ENCODE assay signal across 9 cellular contexts in the genomic region with DNA sequence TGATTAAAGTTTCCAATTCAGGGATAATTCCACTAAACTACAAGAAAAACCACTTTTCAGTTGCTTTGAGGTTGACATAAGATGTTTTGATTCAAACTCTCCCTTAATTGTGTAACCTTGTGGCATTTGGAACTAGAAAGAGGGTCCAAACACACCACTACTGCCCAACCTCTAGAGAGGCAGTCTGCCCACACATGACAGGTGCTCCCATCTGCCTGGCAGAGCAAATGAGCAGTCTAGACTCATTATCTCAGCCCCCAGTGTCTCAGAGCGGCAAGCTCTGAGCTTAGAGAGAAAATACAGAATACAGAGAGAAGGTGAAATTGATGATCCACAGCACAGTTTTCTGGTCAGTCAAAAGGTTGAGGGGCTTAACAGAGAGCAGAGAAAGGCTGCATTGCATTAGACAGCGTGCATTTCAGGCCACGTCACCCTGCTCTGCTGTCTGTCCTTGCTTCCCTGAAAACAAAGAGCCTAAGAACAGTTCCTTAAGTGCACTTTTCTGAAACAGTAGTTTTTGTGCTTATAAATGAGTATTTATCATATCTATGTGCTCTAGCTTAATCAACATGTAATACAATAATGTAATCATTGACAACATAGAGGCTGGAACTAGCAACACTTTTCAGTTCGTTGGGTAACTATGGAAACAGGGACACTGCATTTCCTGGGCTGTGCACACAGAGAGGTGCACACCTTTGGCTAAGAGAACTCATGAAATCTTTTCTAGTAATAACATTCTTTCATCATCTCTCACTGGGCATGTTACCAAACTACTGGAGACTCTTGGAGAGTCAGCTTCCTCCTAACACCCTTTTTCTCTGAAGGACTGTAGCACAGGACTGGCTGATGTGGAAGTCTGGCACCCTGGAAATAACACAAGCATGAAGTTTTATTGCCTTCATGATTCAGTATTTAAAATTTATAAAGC.
DNase-seq lines count a peak whose midpoint lies in the region; ATAC-seq, FAIRE-seq and TF ChIP-seq lines count a peak whose summit lies in the region.
"Had no signal": no experiment of that assay in that cellular context is flagged by ENCODE, and none has a peak within 500 bp of the region (broad histone marks: within the 10 kb centered on the region; RNA-seq: fewer than 3 reads in every experiment).

No MANE protein-coding gene starts in this region.

- intact Hi-C loops in HepG2 (cut with micrococcal nuclease; ENCODE audit: unreplicated experiment): no loop called here
- intact Hi-C loops in OCI-LY7 (cut with micrococcal nuclease; ENCODE audit: unreplicated experiment): no loop called here

- BruUV-seq in HepG2 (replicated peaks; lab: Mats Ljungman, UMichigan) (no TSS peak), OCI-LY7 (replicated peaks; lab: Mats Ljungman, UMichigan) (no TSS peak)

- H3K4me1 ChIP-seq in HepG2 (ENCODE audit: insufficient read depth, low read length) (no peaks in the 10 kb centered on the region), OCI-LY7 (ENCODE audit: insufficient read depth, low read length, poor library complexity, severe bottlenecking) (no peaks in the 10 kb centered on the region)

- ATAC-seq in GM18868 (IDR thresholded peaks at IDR 0.05; ENCODE audit: unreplicated experiment): peak; percentile 56
- ATAC-seq in HG02763 (IDR thresholded peaks at IDR 0.05; ENCODE audit: unreplicated experiment): peak; percentile 54
- no peak for ATAC-seq in HepG2

- in situ Hi-C loops in HepG2 (cut with HindIII; ENCODE audit: extremely low pct_ligation_motif_present, low pct_unique_long_range_greater_than_20kb): no loop called here

- H3K9me3 ChIP-seq in SU-DHL-6 (ENCODE audit: insufficient read depth, low read length) (no peaks in the 10 kb centered on the region), HepG2 (ENCODE audit: low read length) (no peaks in the 10 kb centered on the region), OCI-LY7 (ENCODE audit: low read length) (no peaks in the 10 kb centered on the region)

- no peak for FAIRE-seq in HepG2 (lab: Jason Lieb, UNC)

- no peaks in the 10 kb centered on the region for H3K9me2 ChIP-seq in SU-DHL-6 (replicated peaks; ENCODE audit: insufficient read depth, low read length)
- H3K9me2 ChIP-seq in OCI-LY7 (ENCODE audit: insufficient read depth, low read length): no peaks in the 10 kb centered on the region

- WGBS in HepG2 (ENCODE audit: low lambda C conversion rate): 0% methylated on average over 4 of the region's 4 CpGs

- TF ChIP-seq RAD21 in HepG2 (CRISPR knock-in tag; IDR thresholded peaks at IDR 0.05): no peak

- H3K36me3 ChIP-seq in SU-DHL-6 (ENCODE audit: low read length) (no peaks in the 10 kb centered on the region), HepG2 (replicated peaks in 1 of 2; ENCODE audit: control insufficient read depth in 1 of 2, insufficient read depth in 2 of 2, low read length in 2 of 2) (no peaks in the 10 kb centered on the region), OCI-LY7 (ENCODE audit: insufficient read depth, low read length) (no peaks in the 10 kb centered on the region)

- H3K27ac ChIP-seq in SU-DHL-6 (ENCODE audit: low read depth, low read length) (peak overlapping the region; percentile 15; the same call in 1 of the 2 replicates), HepG2 (ENCODE audit: extremely low read length, insufficient read depth, low read length) (no peak overlapping the region), OCI-LY7 (ENCODE audit: low read depth, low read length, poor library complexity, severe bottlenecking) (no peak overlapping the region)

- TF ChIP-seq EP300 in HepG2 (IDR thresholded peaks at IDR 0.05; ENCODE audit: low read depth in 2 of 2, low read length in 2 of 2): no peak
- no peak for TF ChIP-seq EP300 in HepG2 (CRISPR knock-in tag; IDR thresholded peaks at IDR 0.05; ENCODE audit: borderline replicate concordance)

- H3K79me2 ChIP-seq in SU-DHL-6 (ENCODE audit: insufficient read depth, low read length) (peaks cover 10% of the 10 kb centered on the region; the same call in 1 of the 2 replicates), HepG2 (ENCODE audit: insufficient read depth, low read length) (no peaks in the 10 kb centered on the region), OCI-LY7 (ENCODE audit: insufficient read depth, low read depth, low read length) (no peaks in the 10 kb centered on the region)

- no peak overlapping the region for H3K4me2 ChIP-seq in SU-DHL-6 (ENCODE audit: low read depth, low read length, poor library complexity, severe bottlenecking)
- H3K4me2 ChIP-seq in HepG2 (ENCODE audit: low read depth, low read length): no peak overlapping the region
- no peak overlapping the region for H3K4me2 ChIP-seq in OCI-LY7 (ENCODE audit: low read length)

- H3K9ac ChIP-seq in SU-DHL-6 (ENCODE audit: low read length): no peak overlapping the region
- H3K9ac ChIP-seq in HepG2 (ENCODE audit: insufficient read depth, low read depth, low read length): no peak overlapping the region

- DNase-seq in medulla oblongata (ENCODE audit: extremely low spot score): peak; percentile 8
- DNase-seq in HepG2 (ENCODE audit: low spot score): no peak
- DNase-seq in OCI-LY7 (ENCODE audit: low spot score): no peak
- DNase-seq in H4 (ENCODE audit: low spot score): no peak
- DNase-seq in activated effector memory CD4-positive, alpha-beta T cell treated with anti-CD3 and anti-CD28 coated beads, Interleukin-2, amount 50 U/mL, for 16 hours: no peak
- DNase-seq: activated B cell treated with CpG ODN at 0.5 μM for 24 hours had no signal

- no peaks in the 10 kb centered on the region for H3K27me3 ChIP-seq in SU-DHL-6 (ENCODE audit: low read length)
- no peaks in the 10 kb centered on the region for H3K27me3 ChIP-seq in HepG2 (ENCODE audit: control insufficient read depth in 1 of 2, insufficient read depth in 2 of 2, low read length in 2 of 2)

- H4K20me1 ChIP-seq in SU-DHL-6 (ENCODE audit: low read depth, low read length): no peaks in the 10 kb centered on the region
- no peaks in the 10 kb centered on the region for H4K20me1 ChIP-seq in HepG2 (ENCODE audit: insufficient read depth, low read length)
- H4K20me1 ChIP-seq in OCI-LY7 (ENCODE audit: insufficient read depth, low read length): no peaks in the 10 kb centered on the region

- H3F3A ChIP-seq in SU-DHL-6 (ENCODE audit: insufficient read depth): 0 out of 2 replicates have a peak, but pooled peaks cover 7% of the 10 kb centered on the region

- no peak overlapping the region for H2AFZ ChIP-seq in SU-DHL-6 (ENCODE audit: low read depth, low read length, severe bottlenecking)
- no peak overlapping the region for H2AFZ ChIP-seq in HepG2 (ENCODE audit: low read length)
- H2AFZ ChIP-seq in OCI-LY7 (ENCODE audit: low read length): no peak overlapping the region

- H3K4me3 ChIP-seq in SU-DHL-6 (ENCODE audit: insufficient read depth, low read length, poor library complexity, severe bottlenecking) (no peak overlapping the region), HepG2 (replicated peaks in 1 of 3; ENCODE audit: insufficient read depth in 1 of 3, low read depth in 2 of 3, low read length in 3 of 3) (no peak overlapping the region), OCI-LY7 (ENCODE audit: low read depth, low read length, poor library complexity, severe bottlenecking) (no peak overlapping the region)

- TF ChIP-seq CTCF in SU-DHL-6 (IDR thresholded peaks at IDR 0.05; ENCODE audit: insufficient read depth, low read length, poor library complexity, severe bottlenecking): no peak
- TF ChIP-seq CTCF in HepG2 (CRISPR knock-in tag; IDR thresholded peaks at IDR 0.05): no peak
- TF ChIP-seq CTCF in OCI-LY7 (conservative IDR thresholded peaks at IDR 0.05; ENCODE audit: low read length): no peak

- POLR2A ChIA-PET in HepG2 (lab: Yijun Ruan, JAX) (no interaction called here), OCI-LY7 (lab: Charles Lee) (interaction anchor here (0.5 kb wide), 1 partner anchor 25 kb away, joined by 3 read pairs; no protein-coding TSS in a partner anchor)

- CTCF ChIA-PET in HepG2 (lab: Yijun Ruan, JAX; ENCODE audit: low intra/inter-chr PET ratio, low total read pairs): no interaction called here
- CTCF ChIA-PET in OCI-LY7 (lab: Charles Lee; ENCODE audit: unreplicated experiment): no interaction called here

- no peak for TF ChIP-seq POLR2A in HepG2 (IDR thresholded peaks at IDR 0.05; ENCODE audit: insufficient read depth in 1 of 2, low read depth in 2 of 2, low read length in 2 of 2)

TF ChIP-seq in HepG2, 621 proteins besides CTCF, POLR2A, EP300 and RAD21 (continues in another document):
- no peak for TF ChIP-seq JUNB (CRISPR knock-in tag; IDR thresholded peaks at IDR 0.05; ENCODE audit: borderline replicate concordance)
- TF ChIP-seq, protein P1, sequence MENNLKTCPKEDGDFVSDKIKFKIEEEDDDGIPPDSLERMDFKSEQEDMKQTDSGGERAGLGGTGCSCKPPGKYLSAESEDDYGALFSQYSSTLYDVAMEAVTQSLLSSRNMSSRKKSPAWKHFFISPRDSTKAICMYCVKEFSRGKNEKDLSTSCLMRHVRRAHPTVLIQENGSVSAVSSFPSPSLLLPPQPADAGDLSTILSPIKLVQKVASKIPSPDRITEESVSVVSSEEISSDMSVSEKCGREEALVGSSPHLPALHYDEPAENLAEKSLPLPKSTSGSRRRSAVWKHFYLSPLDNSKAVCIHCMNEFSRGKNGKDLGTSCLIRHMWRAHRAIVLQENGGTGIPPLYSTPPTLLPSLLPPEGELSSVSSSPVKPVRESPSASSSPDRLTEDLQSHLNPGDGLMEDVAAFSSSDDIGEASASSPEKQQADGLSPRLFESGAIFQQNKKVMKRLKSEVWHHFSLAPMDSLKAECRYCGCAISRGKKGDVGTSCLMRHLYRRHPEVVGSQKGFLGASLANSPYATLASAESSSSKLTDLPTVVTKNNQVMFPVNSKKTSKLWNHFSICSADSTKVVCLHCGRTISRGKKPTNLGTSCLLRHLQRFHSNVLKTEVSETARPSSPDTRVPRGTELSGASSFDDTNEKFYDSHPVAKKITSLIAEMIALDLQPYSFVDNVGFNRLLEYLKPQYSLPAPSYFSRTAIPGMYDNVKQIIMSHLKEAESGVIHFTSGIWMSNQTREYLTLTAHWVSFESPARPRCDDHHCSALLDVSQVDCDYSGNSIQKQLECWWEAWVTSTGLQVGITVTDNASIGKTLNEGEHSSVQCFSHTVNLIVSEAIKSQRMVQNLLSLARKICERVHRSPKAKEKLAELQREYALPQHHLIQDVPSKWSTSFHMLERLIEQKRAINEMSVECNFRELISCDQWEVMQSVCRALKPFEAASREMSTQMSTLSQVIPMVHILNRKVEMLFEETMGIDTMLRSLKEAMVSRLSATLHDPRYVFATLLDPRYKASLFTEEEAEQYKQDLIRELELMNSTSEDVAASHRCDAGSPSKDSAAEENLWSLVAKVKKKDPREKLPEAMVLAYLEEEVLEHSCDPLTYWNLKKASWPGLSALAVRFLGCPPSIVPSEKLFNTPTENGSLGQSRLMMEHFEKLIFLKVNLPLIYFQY (CRISPR knock-in tag; IDR thresholded peaks at IDR 0.05; ENCODE audit: borderline replicate concordance): no peak
- TF ChIP-seq ZNF432 (CRISPR knock-in tag; IDR thresholded peaks at IDR 0.05; ENCODE audit: borderline replicate concordance): no peak
